In the genomic region with DNA sequence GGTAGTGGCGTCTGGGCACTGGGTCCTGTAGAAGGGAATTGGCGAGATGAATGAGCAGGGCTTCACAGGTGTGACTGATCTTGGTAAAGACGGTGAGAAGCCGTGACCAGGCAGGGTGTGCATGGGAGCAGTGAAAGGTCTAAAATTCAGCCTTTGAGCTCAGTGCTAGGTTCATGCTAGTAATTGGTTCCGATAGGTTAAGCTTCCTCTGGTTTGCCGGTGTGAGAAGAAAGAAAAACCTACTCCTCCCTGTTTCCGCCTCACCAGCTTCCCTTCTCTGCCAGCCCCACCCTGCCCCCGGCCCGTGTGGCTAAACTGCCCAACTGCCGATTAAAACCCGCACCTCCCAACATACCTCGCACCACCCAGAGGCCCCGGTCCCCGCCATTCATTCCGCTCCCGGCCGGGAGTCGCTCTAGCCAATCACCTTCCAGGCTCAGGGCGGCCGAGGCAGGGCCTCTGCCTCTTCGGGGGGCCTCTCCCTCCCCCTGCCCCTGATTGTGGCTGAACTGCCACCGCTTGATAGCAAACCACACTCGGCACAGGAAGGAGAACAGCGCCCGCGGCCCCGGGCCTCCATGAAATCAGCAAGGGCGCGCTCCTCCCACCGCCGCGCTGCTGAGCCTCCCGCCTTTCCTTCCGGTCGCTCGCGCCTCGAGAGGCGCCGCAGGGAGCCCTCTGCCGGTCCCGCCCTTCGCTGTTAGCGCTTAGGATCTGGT, we compare ENCODE assay signal across 9 cellular contexts. TPM values are rescaled to one million over a fixed set of nuclear protein-coding genes. Genes with fewer than 3 reads are reported as not detected.
A peak's percentile ranks its signal among the peaks of the same experiment; 100 is the strongest.
DNase-seq lines count a peak whose midpoint lies in the region; ATAC-seq, FAIRE-seq and TF ChIP-seq lines count a peak whose summit lies in the region.
"Had no signal": no experiment of that assay in that cellular context is flagged by ENCODE, and none has a peak within 500 bp of the region (broad histone marks: within the 10 kb centered on the region; RNA-seq: fewer than 3 reads in every experiment).

No MANE protein-coding gene starts in this region.

- H3K27me3 ChIP-seq in BLaER1 treated with 17β-estradiol and CSF1 and Interleukin-3, amounts not matched to agents 10 nM and 100 nM = no peaks in the 10 kb centered on the region
- peaks cover 2 to 8% of the 10 kb centered on the region in 2 experiments; a peak in 3 of 5 replicates for H3K27me3 ChIP-seq in HepG2 (ENCODE audit: control insufficient read depth in 1 of 2, insufficient read depth in 2 of 2, low read length in 2 of 2)

- H3K4me3 ChIP-seq in BLaER1 treated with 17β-estradiol and CSF1 and Interleukin-3, amounts not matched to agents 10 nM and 100 nM = peak overlapping the region; percentile 53 to 74 (median 66)
- H3K4me3 ChIP-seq in HepG2 (replicated peaks in 1 of 3; ENCODE audit: insufficient read depth in 1 of 3, low read depth in 2 of 3, low read length in 3 of 3) = peak overlapping the region; percentile 59 to 73 (median 67)

- 19% methylated on average over 17 of the region's 44 CpGs for WGBS in HepG2 (ENCODE audit: low lambda C conversion rate)

- intact Hi-C loops in dendritic cell treated with granulocyte-macrophage colony-stimulating factor and Interleukin-4, amounts not matched to agents 40 ng/mL and 50 ng/mL, for 4 days (cut with micrococcal nuclease) = no loop called here
- intact Hi-C loops in HepG2 (cut with micrococcal nuclease; ENCODE audit: unreplicated experiment) = loop anchor here (1.0 kb wide), 1 partner anchor 34 kb away; no protein-coding TSS in a partner anchor

- peaks cover 73% of the 10 kb centered on the region for H3K4me1 Mint-ChIP-seq in activated CD4-positive, alpha-beta T cell treated with anti-CD3 and anti-CD28 coated beads, Interleukin-2, amount 10 ng/mL, durations not matched to agents 7 days and 5 days
- peaks cover 77% of the 10 kb centered on the region for H3K4me1 Mint-ChIP-seq in dendritic cell treated with granulocyte-macrophage colony-stimulating factor and Interleukin-4, amounts not matched to agents 40 ng/mL and 50 ng/mL, for 4 days (ENCODE audit: low read depth)

- TSS peak; percentile 89 for BruUV-seq in HepG2 (replicated peaks; lab: Mats Ljungman, UMichigan)

- peak overlapping the region; percentile 54 for H2AFZ ChIP-seq in HepG2 (ENCODE audit: low read length)

- ATAC-seq in GM19351 (IDR thresholded peaks at IDR 0.05; ENCODE audit: unreplicated experiment) = peak; percentile 72
- ATAC-seq in HG03469 (IDR thresholded peaks at IDR 0.05; ENCODE audit: unreplicated experiment) = peak; percentile 56
- peak; percentile 88 for ATAC-seq in HepG2

- peak overlapping the region; percentile 97 for H3K27ac Mint-ChIP-seq in activated CD4-positive, alpha-beta T cell treated with anti-CD3 and anti-CD28 coated beads, Interleukin-2, amount 10 ng/mL, durations not matched to agents 7 days and 5 days
- peak overlapping the region; percentile 97 for H3K27ac Mint-ChIP-seq in dendritic cell treated with granulocyte-macrophage colony-stimulating factor and Interleukin-4, amounts not matched to agents 40 ng/mL and 50 ng/mL, for 4 days

- peaks cover 2% of the 10 kb centered on the region for H3K9me3 Mint-ChIP-seq in activated CD4-positive, alpha-beta T cell treated with anti-CD3 and anti-CD28 coated beads, Interleukin-2, amount 10 ng/mL, durations not matched to agents 7 days and 5 days
- no peaks in the 10 kb centered on the region for H3K9me3 Mint-ChIP-seq in dendritic cell treated with granulocyte-macrophage colony-stimulating factor and Interleukin-4, amounts not matched to agents 40 ng/mL and 50 ng/mL, for 4 days

- peak; percentile 31; the same call in 1 of the 2 replicates for TF ChIP-seq RAD21 in HepG2 (CRISPR knock-in tag; IDR thresholded peaks at IDR 0.05)

- peak overlapping the region; percentile 90 to 97 (median 95) for H3K27ac ChIP-seq in BLaER1 treated with 17β-estradiol and CSF1 and Interleukin-3, amounts not matched to agents 10 nM and 100 nM
- H3K27ac ChIP-seq in HepG2 (ENCODE audit: extremely low read length, insufficient read depth, low read length) = peak overlapping the region; percentile 73

- H3K4me1 ChIP-seq in BLaER1 treated with 17β-estradiol and CSF1 and Interleukin-3, amounts not matched to agents 10 nM and 100 nM = peaks cover 63 to 84% (median 72%) of the 10 kb centered on the region in 10 experiments
- H3K4me1 ChIP-seq in HepG2 (ENCODE audit: insufficient read depth, low read length) = peaks cover 39% of the 10 kb centered on the region

- H3K4me2 ChIP-seq in BLaER1 treated with 17β-estradiol and CSF1 and Interleukin-3, amounts not matched to agents 10 nM and 100 nM = peak overlapping the region; percentile 83 to 100 (median 93)
- peak overlapping the region; percentile 92 for H3K4me2 ChIP-seq in HepG2 (ENCODE audit: low read depth, low read length)

- CTCF ChIA-PET in activated CD4-positive, alpha-beta T cell treated with anti-CD3 and anti-CD28 coated beads, Interleukin-2, amount 10 ng/mL, durations not matched to agents 7 days and 5 days (lab: Charles Lee) = interaction anchor here (0.9 to 3.4 kb wide), 7 partner anchors 10 to 53 kb away, joined by 3 to 24 read pairs (median 4); no protein-coding TSS in a partner anchor
- CTCF ChIA-PET in HepG2 (lab: Yijun Ruan, JAX; ENCODE audit: low intra/inter-chr PET ratio, low total read pairs) = no interaction called here

- no peaks in the 10 kb centered on the region for H3K79me2 ChIP-seq in HepG2 (ENCODE audit: insufficient read depth, low read length)

- in situ Hi-C loops in HepG2 (cut with HindIII; ENCODE audit: extremely low pct_ligation_motif_present, low pct_unique_long_range_greater_than_20kb) = no loop called here

- H3K9me3 ChIP-seq in BLaER1 treated with 17β-estradiol and CSF1 and Interleukin-3, amounts not matched to agents 10 nM and 100 nM (replicated peaks in 1 of 11) = no peaks in the 10 kb centered on the region
- H3K9me3 ChIP-seq in HepG2 (ENCODE audit: low read length) = no peaks in the 10 kb centered on the region

- peak; percentile 65 for TF ChIP-seq CTCF in HepG2 (CRISPR knock-in tag; IDR thresholded peaks at IDR 0.05)

- POLR2A ChIA-PET in activated CD4-positive, alpha-beta T cell treated with anti-CD3 and anti-CD28 coated beads, Interleukin-2, amount 10 ng/mL, durations not matched to agents 7 days and 5 days (lab: Charles Lee) = interaction anchor here (0.6 to 1.6 kb wide), 4 partner anchors 22 to 113 kb away, joined by 3 to 9 read pairs (median 4); no protein-coding TSS in a partner anchor
- POLR2A ChIA-PET in HepG2 (lab: Yijun Ruan, JAX) = interaction anchor here (1.0 to 1.2 kb wide), 2 partner anchors 28 to 29 kb away, joined by 3 read pairs; no protein-coding TSS in a partner anchor

- TF ChIP-seq EP300 in HepG2 (IDR thresholded peaks at IDR 0.05; ENCODE audit: low read depth in 2 of 2, low read length in 2 of 2) (no peak), HepG2 (CRISPR knock-in tag; IDR thresholded peaks at IDR 0.05; ENCODE audit: borderline replicate concordance) (no peak)

- no peaks in the 10 kb centered on the region for H3K36me3 ChIP-seq in BLaER1 treated with 17β-estradiol and CSF1 and Interleukin-3, amounts not matched to agents 10 nM and 100 nM
- H3K36me3 ChIP-seq in HepG2 (replicated peaks in 1 of 2; ENCODE audit: control insufficient read depth in 1 of 2, insufficient read depth in 2 of 2, low read length in 2 of 2) = no peaks in the 10 kb centered on the region

- H3K27me3 Mint-ChIP-seq in activated CD4-positive, alpha-beta T cell treated with anti-CD3 and anti-CD28 coated beads, Interleukin-2, amount 10 ng/mL, durations not matched to agents 7 days and 5 days = no peaks in the 10 kb centered on the region
- H3K27me3 Mint-ChIP-seq in dendritic cell treated with granulocyte-macrophage colony-stimulating factor and Interleukin-4, amounts not matched to agents 40 ng/mL and 50 ng/mL, for 4 days = no peaks in the 10 kb centered on the region

- no peaks in the 10 kb centered on the region for H4K20me1 ChIP-seq in BLaER1 treated with 17β-estradiol and CSF1 and Interleukin-3, amounts not matched to agents 10 nM and 100 nM
- H4K20me1 ChIP-seq in HepG2 (ENCODE audit: insufficient read depth, low read length) = no peaks in the 10 kb centered on the region

- peaks cover 9% of the 10 kb centered on the region for H3K36me3 Mint-ChIP-seq in activated CD4-positive, alpha-beta T cell treated with anti-CD3 and anti-CD28 coated beads, Interleukin-2, amount 10 ng/mL, durations not matched to agents 7 days and 5 days (ENCODE audit: low read depth)
- H3K36me3 Mint-ChIP-seq in dendritic cell treated with granulocyte-macrophage colony-stimulating factor and Interleukin-4, amounts not matched to agents 40 ng/mL and 50 ng/mL, for 4 days (ENCODE audit: low read depth) = peaks cover 35% of the 10 kb centered on the region

- peak; percentile 26 for FAIRE-seq in HepG2 (lab: Jason Lieb, UNC)
- FAIRE-seq: colon had no signal

- DNase-seq in NCI-H526 treated with DMSO at 0.1 percent for 48 hours (lab: John Stamatoyannopoulos, UW) (peak; percentile 97), HepG2 (ENCODE audit: low spot score) (peak; percentile 54)
- DNase-seq in activated CD4-positive, alpha-beta T cell treated with anti-CD3 and anti-CD28 coated beads, Interleukin-2, amount 10 ng/mL, durations not matched to agents 7 days and 5 days = peak; percentile 96
- peak; percentile 84 for DNase-seq in stimulated activated CD4-positive, alpha-beta T cell treated with anti-CD3 and anti-CD28 coated beads, Interleukin-4, amount 100 ng/mL, for 1 hour

- TF ChIP-seq POLR2A in HepG2 (IDR thresholded peaks at IDR 0.05; ENCODE audit: insufficient read depth in 1 of 2, low read depth in 2 of 2, low read length in 2 of 2) = peak; percentile 46 to 55

- H3K4me3 Mint-ChIP-seq in activated CD4-positive, alpha-beta T cell treated with anti-CD3 and anti-CD28 coated beads, Interleukin-2, amount 10 ng/mL, durations not matched to agents 7 days and 5 days = peak overlapping the region; percentile 75
- peak overlapping the region; percentile 88 for H3K4me3 Mint-ChIP-seq in dendritic cell treated with granulocyte-macrophage colony-stimulating factor and Interleukin-4, amounts not matched to agents 40 ng/mL and 50 ng/mL, for 4 days

- H3K9ac ChIP-seq in BLaER1 treated with 17β-estradiol and CSF1 and Interleukin-3, amounts not matched to agents 10 nM and 100 nM = peak overlapping the region; percentile 89 to 96 (median 92)
- peak overlapping the region; percentile 68 for H3K9ac ChIP-seq in HepG2 (ENCODE audit: insufficient read depth, low read depth, low read length)

RNA-seq across cellular contexts. Expression of gene NRROS, which starts 7.3 kb away (rescaled TPM):
- total RNA-seq in activated CD4-positive, alpha-beta T cell treated with anti-CD3 and anti-CD28 coated beads, Interleukin-2, amount 10 ng/mL, durations not matched to agents 7 days and 5 days = 10 to 100 TPM; 36.6 to 40.6 TPM
- not detected in 2 replicates for total RNA-seq in HepG2 (2016; rRNA removed; fragmentation: Illumina TruSeq; extraction: Trizol)
- total RNA-seq in HepG2 (2016; cell fraction: cytosol; rRNA removed; fragmentation: Illumina TruSeq; extraction: Trizol; ENCODE audit: low read depth) = not detected in 2 replicates
- not detected in 2 replicates for total RNA-seq in HepG2 (2016; cell fraction: insoluble cytoplasmic fraction; rRNA removed; fragmentation: Illumina TruSeq; extraction: Trizol)
- not detected in 2 replicates for total RNA-seq in HepG2 (2016; cell fraction: membrane; rRNA removed; fragmentation: Illumina TruSeq; extraction: Trizol)
- total RNA-seq in HepG2 (2016; cell fraction: nucleus; rRNA removed; fragmentation: Illumina TruSeq; extraction: Trizol) = not detected in 2 replicates
- not detected in 2 replicates for polyA plus RNA-seq in HepG2 (2011; rRNA removed)
- polyA plus RNA-seq in HepG2 (2011; cell fraction: cytosol; rRNA removed) = not detected in 2 replicates
- not detected in 2 replicates for polyA plus RNA-seq in HepG2 (2011; cell fraction: nucleus; rRNA removed)
- polyA plus RNA-seq in HepG2 (2012) = not detected in 2 replicates
- polyA plus RNA-seq in HepG2 (2016; cell fraction: cytosol; fragmentation: Illumina TruSeq; extraction: Trizol; ENCODE audit: low read depth) = not detected in 2 replicates
- not detected in 2 replicates for polyA plus RNA-seq in HepG2 (2016; cell fraction: insoluble cytoplasmic fraction; fragmentation: Illumina TruSeq; extraction: Trizol; ENCODE audit: low read depth)
- not detected in 2 replicates for polyA plus RNA-seq in HepG2 (2016; cell fraction: membrane; fragmentation: Illumina TruSeq; extraction: Trizol; ENCODE audit: low read depth)
- not detected in 2 replicates for polyA plus RNA-seq in HepG2 (2016; cell fraction: nucleus; fragmentation: Illumina TruSeq; extraction: Trizol; ENCODE audit: insufficient read depth, low read depth)
- polyA minus RNA-seq in HepG2 (2011; rRNA and poly(A)+ RNA removed; ENCODE audit: low replicate concordance) = not detected in 2 replicates
- polyA minus RNA-seq in HepG2 (2011; cell fraction: cytosol; rRNA and poly(A)+ RNA removed) = not detected in 2 replicates
- not detected in 2 replicates for polyA minus RNA-seq in HepG2 (2011; cell fraction: nucleus; rRNA and poly(A)+ RNA removed)

Comparison
In these comparisons a context has a peak if more than half of its experiments do, and no peak if none do; other contexts are left out.
1. Peak in every context shown above with its lines: DNase-seq, ATAC-seq, H3K4me3 ChIP-seq and H3K27ac ChIP-seq.
2. RNA of gene NRROS, which starts 7.3 kb away (total RNA-seq): 36.6 to 40.6 TPM in activated CD4-positive, alpha-beta T cell treated with anti-CD3 and anti-CD28 coated beads, Interleukin-2, amount 10 ng/mL, durations not matched to agents 7 days and 5 days; not detected in HepG2; every median in the first group is over 10 times any median in the second.